ENCODE assay signal across 1 cellular context in the genomic region with DNA sequence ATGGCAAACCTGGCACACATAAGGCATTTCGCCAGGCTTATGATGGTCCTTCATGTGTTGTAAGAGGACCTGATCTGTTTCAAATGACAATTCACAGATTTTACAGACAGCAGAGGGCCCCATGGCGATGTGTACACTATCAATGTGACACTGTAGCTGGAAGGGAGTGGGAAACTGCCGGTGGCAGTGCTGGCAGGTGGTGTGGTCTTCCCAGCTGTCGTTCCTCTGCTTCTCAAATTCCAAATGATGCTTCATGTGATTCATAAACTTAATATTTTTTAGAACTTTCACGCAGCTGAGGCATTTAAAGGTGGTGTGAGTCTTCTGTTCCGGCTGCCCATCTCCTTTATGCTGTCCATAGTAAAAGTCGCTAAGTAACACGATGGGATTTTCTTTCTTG. TPM values are rescaled to one million over a fixed set of nuclear protein-coding genes. Genes with fewer than 3 reads are reported as not detected.
"Had no signal": no experiment of that assay in that cellular context is flagged by ENCODE, and none has a peak within 500 bp of the region (broad histone marks: within the 10 kb centered on the region; RNA-seq: fewer than 3 reads in every experiment).

No MANE protein-coding gene starts in this region.

RNA-seq across cellular contexts. Expression of gene ZNF280A, which starts 5.6 kb away (rescaled TPM):
- polyA plus RNA-seq: aorta had no signal

RNA-seq across cellular contexts. Expression of gene ZNF280B, which starts 5.9 kb away (rescaled TPM):
- polyA plus RNA-seq: aorta had no signal

RNA-seq across cellular contexts. Expression of gene PRAME, which starts 44.6 kb away (rescaled TPM):
- polyA plus RNA-seq: aorta had no signal
